In genomic region chr17:21278304-21279197, GRCh38 we compare ENCODE assay signal across 10 cellular contexts. TPM values are rescaled to one million over a fixed set of nuclear protein-coding genes. Genes with fewer than 3 reads are reported as not detected.
DNase-seq lines count a peak whose midpoint lies in the region; ATAC-seq and TF ChIP-seq lines count a peak whose summit lies in the region.
"Had no signal": no experiment of that assay in that cellular context is flagged by ENCODE, and none has a peak within 500 bp of the region (broad histone marks: within the 10 kb centered on the region; RNA-seq: fewer than 3 reads in every experiment).

No MANE protein-coding gene starts in this region.

- no peak overlapping the region for H2AK5ac ChIP-seq in H9 (ENCODE audit: insufficient read length, low read length)

- no peaks in the 10 kb centered on the region for H3K36me3 Mint-ChIP-seq in activated CD8-positive, alpha-beta T cell treated with anti-CD3 and anti-CD28 coated beads, Interleukin-2, amount 10 ng/mL, durations not matched to agents 7 days and 5 days (ENCODE audit: low read depth)
- H3K36me3 Mint-ChIP-seq in H9 (ENCODE audit: insufficient read depth in 1 of 3, low read depth in 3 of 3) = no peaks in the 10 kb centered on the region; a peak in 1 of 7 replicates

- TF ChIP-seq CTCF in left lung (IDR thresholded peaks at IDR 0.05) (no peak), upper lobe of right lung (IDR thresholded peaks at IDR 0.05) (no peak), A673 (conservative IDR thresholded peaks at IDR 0.05; ENCODE audit: low read depth, low read length) (no peak), H9 (conservative IDR thresholded peaks at IDR 0.05) (no peak)

- peaks cover 55% of the 10 kb centered on the region for H3K4me1 Mint-ChIP-seq in activated CD8-positive, alpha-beta T cell treated with anti-CD3 and anti-CD28 coated beads, Interleukin-2, amount 10 ng/mL, durations not matched to agents 7 days and 5 days (ENCODE audit: low read depth)
- H3K4me1 Mint-ChIP-seq in H9 = peaks cover 11% of the 10 kb centered on the region in 2 experiments

- no peak overlapping the region for H3K56ac ChIP-seq in H9 (ENCODE audit: insufficient read length, low read depth, low read length)

- H3K4me3 Mint-ChIP-seq in activated CD8-positive, alpha-beta T cell treated with anti-CD3 and anti-CD28 coated beads, Interleukin-2, amount 10 ng/mL, durations not matched to agents 7 days and 5 days = peak overlapping the region; percentile 1
- H3K4me3 Mint-ChIP-seq in H9 = no peak overlapping the region

- H3T11ph ChIP-seq in H9 (ENCODE audit: low read length) = no peak overlapping the region

- WGBS in H9 (ENCODE audit: extremely low coverage, insufficient read length, low lambda C conversion rate) = no CpG with 5 or more reads among the region's 11 CpGs

- no peak overlapping the region for H2BK5ac ChIP-seq in H9 (ENCODE audit: insufficient read length, low read length)

- peak; percentile 12 for ATAC-seq in activated CD8-positive, alpha-beta T cell treated with anti-CD3 and anti-CD28 coated beads, Interleukin-2, amount 10 ng/mL, durations not matched to agents 7 days and 5 days
- ATAC-seq in left lung = peak; percentile 18
- peak; percentile 33 for ATAC-seq in upper lobe of right lung

- H3K4me3 ChIP-seq in left lung (no peak overlapping the region), upper lobe of right lung (no peak overlapping the region), Karpas-422 (ENCODE audit: low read length) (no peak overlapping the region), A673 (ENCODE audit: low read depth, low read length, poor library complexity, severe bottlenecking) (no peak overlapping the region)

- no peak overlapping the region for H2BK120ac ChIP-seq in H9 (ENCODE audit: low read depth, low read length, poor library complexity, severe bottlenecking)

- POLR2A ChIA-PET in activated CD8-positive, alpha-beta T cell treated with anti-CD3 and anti-CD28 coated beads, Interleukin-2, amount 10 ng/mL, durations not matched to agents 7 days and 5 days (lab: Charles Lee) = interaction anchor here (1.1 kb wide), 1 partner anchor 9 kb away, joined by 6 read pairs; no protein-coding TSS in a partner anchor
- POLR2A ChIA-PET in A673 (lab: Charles Lee; ENCODE audit: low non-redundant PET) = no interaction called here

- H3K14ac ChIP-seq in H9 (ENCODE audit: insufficient read depth, low read length) = no peak overlapping the region

- CTCF ChIA-PET in activated CD8-positive, alpha-beta T cell treated with anti-CD3 and anti-CD28 coated beads, Interleukin-2, amount 10 ng/mL, durations not matched to agents 7 days and 5 days (lab: Charles Lee) = interaction anchor here (0.7 to 3.0 kb wide), 17 partner anchors 9 to 237 kb away, joined by 3 to 33 read pairs (median 6); no protein-coding TSS in a partner anchor
- CTCF ChIA-PET in A673 (lab: Charles Lee) = no interaction called here

- H3K9me2 ChIP-seq in Karpas-422 (replicated peaks; ENCODE audit: insufficient read depth, low read length) = no peaks in the 10 kb centered on the region

- H4K8ac ChIP-seq in H9 (replicated peaks; ENCODE audit: insufficient read length, low read depth, low read length) = no peak overlapping the region

- no peak overlapping the region for H2AFZ ChIP-seq in Karpas-422 (ENCODE audit: low read length)
- H2AFZ ChIP-seq in H9 (ENCODE audit: low read length) = no peak overlapping the region

- no peak overlapping the region for H3K4ac ChIP-seq in H9 (ENCODE audit: low read depth, low read length)

- H3K9me3 ChIP-seq in left lung (no peaks in the 10 kb centered on the region), upper lobe of right lung (no peaks in the 10 kb centered on the region), Karpas-422 (ENCODE audit: low read length) (no peaks in the 10 kb centered on the region), A673 (ENCODE audit: low read depth, low read length, poor library complexity, severe bottlenecking) (no peaks in the 10 kb centered on the region), H9 (ENCODE audit: control insufficient read depth, low read depth, low read length) (no peaks in the 10 kb centered on the region)

- no TSS peak for BruUV-seq in A673 (replicated peaks; lab: Mats Ljungman, UMichigan)

- no peak overlapping the region for H3K23ac ChIP-seq in H9 (ENCODE audit: insufficient read length, low read depth, low read length)

- intact Hi-C loops in left lung (cut with DNase I) (no loop called here), upper lobe of right lung (cut with DNase I) (loop anchor here (10.0 kb wide), 1 partner anchor 154 kb away; the partner anchor contains the start of gene DHRS7B), A673 (cut with micrococcal nuclease; ENCODE audit: unreplicated experiment) (no loop called here)

- H3K27ac Mint-ChIP-seq in activated CD8-positive, alpha-beta T cell treated with anti-CD3 and anti-CD28 coated beads, Interleukin-2, amount 10 ng/mL, durations not matched to agents 7 days and 5 days = peak overlapping the region; percentile 86
- H3K27ac Mint-ChIP-seq in H9 = peak overlapping the region in 1 of 3 experiments; percentile 71; a peak in 1 of 7 replicates
- H3K27ac Mint-ChIP-seq: progenitor cell of endocrine pancreas had no signal

- DNase-seq in stimulated activated CD4-positive, alpha-beta T cell treated with anti-CD3 and anti-CD28 coated beads, Interleukin-2, amount 100 ng/mL, for 4 hours (ENCODE audit: low read depth) = peak; percentile 35
- DNase-seq in stimulated activated CD4-positive, alpha-beta T cell treated with anti-CD3 and anti-CD28 coated beads, Interleukin-2, amount 100 ng/mL, for 48 hours = no peak
- peak; percentile 79 for DNase-seq in activated CD8-positive, alpha-beta T cell treated with anti-CD3 and anti-CD28 coated beads, Interleukin-2, amount 10 ng/mL, durations not matched to agents 7 days and 5 days
- DNase-seq in left lung (peak in 1 of 2 donors; percentile 80), upper lobe of right lung (no peak), Karpas-422 (no peak), A673 (ENCODE audit: low spot score) (no peak), H9 (no peak)
- DNase-seq: DMS153 had no signal

- no peak overlapping the region for H3K18ac ChIP-seq in H9 (ENCODE audit: insufficient read length, low read depth, low read length)

- peak overlapping the region in 1 of 2 donors; percentile 83 for H3K27ac ChIP-seq in left lung
- peak overlapping the region; percentile 56 for H3K27ac ChIP-seq in upper lobe of right lung
- H3K27ac ChIP-seq in Karpas-422 (ENCODE audit: low read length) = no peak overlapping the region
- no peak overlapping the region for H3K27ac ChIP-seq in A673 (ENCODE audit: low read depth, low read length, poor library complexity, severe bottlenecking)
- no peak overlapping the region for H3K27ac ChIP-seq in H9 (ENCODE audit: insufficient read length, low read depth, low read length)

- no peaks in the 10 kb centered on the region for H3K27me3 Mint-ChIP-seq in activated CD8-positive, alpha-beta T cell treated with anti-CD3 and anti-CD28 coated beads, Interleukin-2, amount 10 ng/mL, durations not matched to agents 7 days and 5 days (ENCODE audit: low read depth)
- H3K27me3 Mint-ChIP-seq in H9 (ENCODE audit: low read depth) = peaks cover 85% of the 10 kb centered on the region

- no peak overlapping the region for H3K9ac ChIP-seq in Karpas-422 (ENCODE audit: low read length)
- no peak overlapping the region for H3K9ac ChIP-seq in H9 (ENCODE audit: extremely low read depth, insufficient read length, low read length)

- H4K5ac ChIP-seq in H9 (ENCODE audit: insufficient read length, low read depth, low read length) = no peak overlapping the region

- H4K20me1 ChIP-seq in Karpas-422 (ENCODE audit: insufficient read depth, low read depth, low read length) = no peaks in the 10 kb centered on the region
- H4K20me1 ChIP-seq in H9 (ENCODE audit: control insufficient read depth, insufficient read depth, insufficient read length) = no peaks in the 10 kb centered on the region

- H3K27me3 ChIP-seq in left lung = no peaks in the 10 kb centered on the region
- H3K27me3 ChIP-seq in upper lobe of right lung = no peaks in the 10 kb centered on the region
- no peaks in the 10 kb centered on the region for H3K27me3 ChIP-seq in Karpas-422 (ENCODE audit: low read length)
- H3K27me3 ChIP-seq in A673 (replicated peaks; ENCODE audit: insufficient read depth, low read depth, low read length, poor library complexity) = no peaks in the 10 kb centered on the region
- peaks cover 10% of the 10 kb centered on the region; the same call in 1 of the 2 replicates for H3K27me3 ChIP-seq in H9 (ENCODE audit: insufficient read depth, low read length)

- H3K79me2 ChIP-seq in Karpas-422 (ENCODE audit: low read length) (no peaks in the 10 kb centered on the region), H9 (ENCODE audit: insufficient read depth, low read length) (no peaks in the 10 kb centered on the region)

- peaks cover 14% of the 10 kb centered on the region for H3K23me2 ChIP-seq in H9 (ENCODE audit: insufficient read length, low read depth, low read length, poor library complexity, severe bottlenecking)

- H3K4me2 ChIP-seq in Karpas-422 (ENCODE audit: low read depth, low read length, poor library complexity, severe bottlenecking) = no peak overlapping the region
- H3K4me2 ChIP-seq in H9 (ENCODE audit: insufficient read depth, insufficient read length, low read length) = no peak overlapping the region

- no peak overlapping the region for H2BK12ac ChIP-seq in H9 (ENCODE audit: insufficient read length, low read depth, low read length)

- H3K9me3 Mint-ChIP-seq in activated CD8-positive, alpha-beta T cell treated with anti-CD3 and anti-CD28 coated beads, Interleukin-2, amount 10 ng/mL, durations not matched to agents 7 days and 5 days (ENCODE audit: insufficient read depth) = no peaks in the 10 kb centered on the region
- H3K9me3 Mint-ChIP-seq in H9 = no peaks in the 10 kb centered on the region; a peak in 1 of 5 replicates

- H4K91ac ChIP-seq in H9 (ENCODE audit: insufficient read length, low read depth, low read length) = no peak overlapping the region

- H2BK20ac ChIP-seq in H9 (ENCODE audit: low read depth, low read length, poor library complexity, severe bottlenecking) = no peak overlapping the region

- H2BK15ac ChIP-seq in H9 (ENCODE audit: low read depth, low read length) = no peak overlapping the region

- H3K36me3 ChIP-seq in left lung (no peaks in the 10 kb centered on the region), upper lobe of right lung (no peaks in the 10 kb centered on the region), Karpas-422 (ENCODE audit: insufficient read depth, low read length) (no peaks in the 10 kb centered on the region), A673 (ENCODE audit: insufficient read depth, low read length, poor library complexity, severe bottlenecking) (no peaks in the 10 kb centered on the region)

- H3K4me1 ChIP-seq in left lung (peaks cover 17 to 79% of the 10 kb centered on the region in 2 donors), upper lobe of right lung (peaks cover 32% of the 10 kb centered on the region), Karpas-422 (ENCODE audit: low read length) (peaks cover 63% of the 10 kb centered on the region), A673 (ENCODE audit: insufficient read depth, low read length, poor library complexity, severe bottlenecking) (peaks cover 21% of the 10 kb centered on the region), H9 (ENCODE audit: insufficient read depth, low read length) (peaks cover 3% of the 10 kb centered on the region; the same call in 1 of the 2 replicates)

- no peaks in the 10 kb centered on the region for H3K79me1 ChIP-seq in H9 (ENCODE audit: insufficient read depth, low read depth, low read length, poor library complexity, severe bottlenecking)

RNA-seq across cellular contexts. Expression of gene MAP2K3, which starts 6.0 kb away (rescaled TPM):
- total RNA-seq in activated CD8-positive, alpha-beta T cell treated with anti-CD3 and anti-CD28 coated beads, Interleukin-2, amount 10 ng/mL, durations not matched to agents 7 days and 5 days = 10 to 100 TPM; 57.4 to 57.8 TPM
- total RNA-seq in left lung = 100 to 1,000 TPM in 1 of 2 donors, 10 to 100 TPM in 1; 62.5 to 101 TPM
- 68.3 TPM for total RNA-seq in upper lobe of right lung
- total RNA-seq in Karpas-422 (2014; rRNA removed; shearing (Covaris generic); ENCODE audit: low replicate concordance) = 49.4 and 66.7 TPM in 2 replicates
- total RNA-seq in A673 (2021) = 39.0 and 44.0 TPM in 2 replicates
- total RNA-seq in H9 (2021) = 26.1 and 27.0 TPM in 2 replicates

RNA-seq across cellular contexts. Expression of gene NATD1, which starts 25.3 kb away (rescaled TPM):
- 1 to 10 TPM; 1.1 to 1.3 TPM for total RNA-seq in activated CD8-positive, alpha-beta T cell treated with anti-CD3 and anti-CD28 coated beads, Interleukin-2, amount 10 ng/mL, durations not matched to agents 7 days and 5 days
- 10 to 100 TPM in 1 of 2 donors, 1 to 10 TPM in 1; 7.4 to 16.9 TPM for total RNA-seq in left lung
- total RNA-seq in upper lobe of right lung = 19.5 TPM
- total RNA-seq in Karpas-422 (2014; rRNA removed; shearing (Covaris generic); ENCODE audit: low replicate concordance) = 0.45 and 1.2 TPM in 2 replicates
- 0.75 and 2.3 TPM in 2 replicates for total RNA-seq in A673 (2021)
- total RNA-seq in H9 (2021) = 7.3 and 7.5 TPM in 2 replicates

Comparison
In these comparisons a context has a peak if more than half of its experiments do, and no peak if none do; other contexts are left out.
1. DNase-seq: peak in stimulated activated CD4-positive, alpha-beta T cell treated with anti-CD3 and anti-CD28 coated beads, Interleukin-2, amount 100 ng/mL, for 4 hours (single experiment) and activated CD8-positive, alpha-beta T cell treated with anti-CD3 and anti-CD28 coated beads, Interleukin-2, amount 10 ng/mL, durations not matched to agents 7 days and 5 days (single experiment); none in stimulated activated CD4-positive, alpha-beta T cell treated with anti-CD3 and anti-CD28 coated beads, Interleukin-2, amount 100 ng/mL, for 48 hours (0 of 2), upper lobe of right lung (single experiment), Karpas-422 (single experiment), A673 (single experiment) and H9 (single experiment).
2. Peak in every context shown above with its lines, with median percentiles within 50 percentile points of each other: ATAC-seq.